In the genomic region with DNA sequence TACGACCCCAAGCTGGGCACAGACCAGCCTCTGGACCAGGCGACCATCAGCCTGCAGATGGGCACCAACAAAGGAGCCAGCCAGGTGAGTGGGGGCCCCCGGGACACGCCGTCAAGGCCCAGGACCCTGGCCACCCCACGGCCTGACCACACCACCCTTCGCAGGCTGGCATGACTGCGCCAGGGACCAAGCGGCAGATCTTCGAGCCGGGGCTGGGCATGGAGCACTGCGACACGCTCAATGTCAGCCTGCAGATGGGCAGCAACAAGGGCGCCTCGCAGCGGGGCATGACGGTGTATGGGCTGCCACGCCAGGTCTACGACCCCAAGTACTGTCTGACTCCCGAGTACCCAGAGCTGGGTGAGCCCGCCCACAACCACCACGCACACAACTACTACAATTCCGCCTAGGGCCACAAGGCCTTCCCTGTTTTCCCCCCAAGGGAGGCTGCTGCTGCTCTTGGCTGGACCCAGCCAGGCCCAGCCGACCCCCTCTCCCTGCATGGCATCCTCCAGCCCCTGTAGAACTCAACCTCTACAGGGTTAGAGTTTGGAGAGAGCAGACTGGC, we compare ENCODE assay signal across 1 cellular context.
TF ChIP-seq lines count a peak whose summit lies in the region.

No MANE protein-coding gene starts in this region.

TF ChIP-seq in K562, 482 proteins besides CTCF, POLR2A, EP300 and RAD21:
- 0 out of 2 replicates have a peak, but pooled peaks have one; percentile 23 for TF ChIP-seq HNRNPL (IDR thresholded peaks at IDR 0.05; ENCODE audit: low read depth, low read length)
- TF ChIP-seq, protein P1, sequence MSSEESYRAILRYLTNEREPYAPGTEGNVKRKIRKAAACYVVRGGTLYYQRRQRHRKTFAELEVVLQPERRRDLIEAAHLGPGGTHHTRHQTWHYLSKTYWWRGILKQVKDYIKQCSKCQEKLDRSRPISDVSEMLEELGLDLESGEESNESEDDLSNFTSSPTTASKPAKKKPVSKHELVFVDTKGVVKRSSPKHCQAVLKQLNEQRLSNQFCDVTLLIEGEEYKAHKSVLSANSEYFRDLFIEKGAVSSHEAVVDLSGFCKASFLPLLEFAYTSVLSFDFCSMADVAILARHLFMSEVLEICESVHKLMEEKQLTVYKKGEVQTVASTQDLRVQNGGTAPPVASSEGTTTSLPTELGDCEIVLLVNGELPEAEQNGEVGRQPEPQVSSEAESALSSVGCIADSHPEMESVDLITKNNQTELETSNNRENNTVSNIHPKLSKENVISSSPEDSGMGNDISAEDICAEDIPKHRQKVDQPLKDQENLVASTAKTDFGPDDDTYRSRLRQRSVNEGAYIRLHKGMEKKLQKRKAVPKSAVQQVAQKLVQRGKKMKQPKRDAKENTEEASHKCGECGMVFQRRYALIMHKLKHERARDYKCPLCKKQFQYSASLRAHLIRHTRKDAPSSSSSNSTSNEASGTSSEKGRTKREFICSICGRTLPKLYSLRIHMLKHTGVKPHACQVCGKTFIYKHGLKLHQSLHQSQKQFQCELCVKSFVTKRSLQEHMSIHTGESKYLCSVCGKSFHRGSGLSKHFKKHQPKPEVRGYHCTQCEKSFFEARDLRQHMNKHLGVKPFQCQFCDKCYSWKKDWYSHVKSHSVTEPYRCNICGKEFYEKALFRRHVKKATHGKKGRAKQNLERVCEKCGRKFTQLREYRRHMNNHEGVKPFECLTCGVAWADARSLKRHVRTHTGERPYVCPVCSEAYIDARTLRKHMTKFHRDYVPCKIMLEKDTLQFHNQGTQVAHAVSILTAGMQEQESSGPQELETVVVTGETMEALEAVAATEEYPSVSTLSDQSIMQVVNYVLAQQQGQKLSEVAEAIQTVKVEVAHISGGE (CRISPR knock-in tag; IDR thresholded peaks at IDR 0.05), result no peak
- no peak for TF ChIP-seq CAMTA2 (CRISPR knock-in tag; conservative IDR thresholded peaks at IDR 0.05)
